12 cellular contexts compared by ENCODE assay signal in genomic region chr10:46315071-46315860, GRCh38. TPM values are rescaled to one million over a fixed set of nuclear protein-coding genes. Genes with fewer than 3 reads are reported as not detected.
DNase-seq lines count a peak whose midpoint lies in the region; ATAC-seq and TF ChIP-seq lines count a peak whose summit lies in the region.
"Not testable (repeated sequence)": the region's sequence is repeated elsewhere in the genome, so short reads cannot be mapped to it uniquely, and the experiment has no call there.
"Had no signal": no experiment of that assay in that cellular context is flagged by ENCODE, and none has a peak within 500 bp of the region (broad histone marks: within the 10 kb centered on the region; RNA-seq: fewer than 3 reads in every experiment).

No MANE protein-coding gene starts in this region.

- H3K9me3 ChIP-seq in PC-3 (ENCODE audit: low read length); mammary epithelial cell (replicated peaks; ENCODE audit: insufficient read depth, low read length); stomach: not testable (repeated sequence)

- DNase-seq in AG09309 (ENCODE audit: low read depth) (peak; percentile 41), GM23338 (ENCODE audit: low spot score) (peak; percentile 46), PC-3 (peak; percentile 68), mammary epithelial cell (peak; percentile 70), fibroblast of villous mesenchyme (ENCODE audit: low read depth) (peak; percentile 59), kidney tubule cell (ENCODE audit: low spot score) (peak; percentile 20), stomach (peak; percentile 61)
- DNase-seq in neural crest cell (ENCODE audit: low read depth, low spot score), result not testable (repeated sequence)

- not testable (repeated sequence) for H3K27ac ChIP-seq in GM23338 (ENCODE audit: low read depth); PC-3 (ENCODE audit: low read length); mammary epithelial cell (ENCODE audit: insufficient read depth, low read depth, low read length); stomach

- not testable (repeated sequence) for H2AFZ ChIP-seq in GM23338; PC-3 (ENCODE audit: low read length); mammary epithelial cell (ENCODE audit: low read depth, low read length)

- WGBS in mammary epithelial cell (ENCODE audit: low coverage, missing lambda C conversion rate), result 33% methylated on average over 4 of the region's 10 CpGs
- WGBS in stomach, 5 donors, result 38 to 64% (median 60%) methylated on average over 5 to 10 of the region's 10 CpGs

- not testable (repeated sequence) for TF ChIP-seq POLR2A in stomach (IDR thresholded peaks at IDR 0.05)

- in situ Hi-C loops in mammary epithelial cell (cut with MboI; ENCODE audit: low sequenced_read_pairs in 2 of 2), result not testable (repeated sequence)

- not testable (repeated sequence) for TF ChIP-seq CTCF in AG09309 (IDR thresholded peaks at IDR 0.05; ENCODE audit: control insufficient read depth, insufficient read depth, low read depth, low read length, missing control alignments); GM23338 (conservative IDR thresholded peaks at IDR 0.05; ENCODE audit: low read depth in 2 of 2); PC-3 (conservative IDR thresholded peaks at IDR 0.05; ENCODE audit: low read depth, low read length); mammary epithelial cell (conservative IDR thresholded peaks at IDR 0.05 in 1 of 2, IDR thresholded peaks at IDR 0.05 in 1 of 2; ENCODE audit: extremely low read depth in 1 of 2, insufficient read depth in 1 of 2, low read depth in 1 of 2, low read length in 2 of 2); fibroblast of villous mesenchyme (IDR thresholded peaks at IDR 0.05; ENCODE audit: insufficient read depth, low read depth, low read length); neural crest cell (conservative IDR thresholded peaks at IDR 0.05); stomach (IDR thresholded peaks at IDR 0.05)

- not testable (repeated sequence) for H3K36me3 Mint-ChIP-seq in GM23338 (ENCODE audit: low read depth); neural crest cell (ENCODE audit: low read depth)

- H3K27me3 ChIP-seq in GM23338 (ENCODE audit: insufficient read depth); PC-3 (ENCODE audit: low read length); mammary epithelial cell (ENCODE audit: insufficient read depth, low read length); stomach: not testable (repeated sequence)

- not testable (repeated sequence) for H3K9me2 ChIP-seq in GM23338 (ENCODE audit: insufficient read depth); PC-3 (replicated peaks; ENCODE audit: low read length)

- dilution Hi-C loops in mammary epithelial cell (cut with HindIII; ENCODE audit: low sequenced_read_pairs), result not testable (repeated sequence)

- not testable (repeated sequence) for H3K9me3 Mint-ChIP-seq in GM23338, neural crest cell

- H3K4me2 ChIP-seq in GM23338; PC-3 (ENCODE audit: low read length): not testable (repeated sequence)
- peak overlapping the region; percentile 5 for H3K4me2 ChIP-seq in mammary epithelial cell (ENCODE audit: insufficient read depth, low read depth, low read length)

- H3K27ac Mint-ChIP-seq in GM23338 (peak overlapping the region; percentile 64; the same call in 1 of the 2 replicates), neural crest cell (ENCODE audit: unreplicated experiment) (peak overlapping the region; percentile 39)

- H3K4me1 Mint-ChIP-seq in GM23338, result peaks cover 19% of the 10 kb centered on the region
- H3K4me1 Mint-ChIP-seq in neural crest cell, result not testable (repeated sequence)

- H3K4me3 Mint-ChIP-seq in GM23338, result 0 out of 3 replicates have a peak overlapping the region, but pooled peaks have one; percentile 18
- H3K4me3 Mint-ChIP-seq in neural crest cell, result not testable (repeated sequence)

- not testable (repeated sequence) for H3K4me1 ChIP-seq in GM23338 (ENCODE audit: insufficient read depth); PC-3 (ENCODE audit: insufficient read depth, low read length); mammary epithelial cell (ENCODE audit: insufficient read depth, low read length); stomach

- TF ChIP-seq EP300 in stomach (IDR thresholded peaks at IDR 0.05), result not testable (repeated sequence)

- not testable (repeated sequence) for H3K9ac ChIP-seq in PC-3 (ENCODE audit: low read length); mammary epithelial cell (ENCODE audit: insufficient read depth, low read length)

- not testable (repeated sequence) for H3F3A ChIP-seq in GM23338 (replicated peaks; ENCODE audit: low read depth); PC-3 (ENCODE audit: low read length, unreplicated experiment)

- POLR2A ChIA-PET in PC-3 (lab: Charles Lee; ENCODE audit: unreplicated experiment), result not testable (repeated sequence)

- H4K20me1 ChIP-seq in GM23338 (replicated peaks; ENCODE audit: insufficient read depth); PC-3 (ENCODE audit: low read length); mammary epithelial cell (ENCODE audit: insufficient read depth, low read length): not testable (repeated sequence)

- CTCF ChIA-PET in PC-3 (lab: Charles Lee); mammary epithelial cell (lab: Charles Lee; ENCODE audit: low non-redundant PET): not testable (repeated sequence)

- not testable (repeated sequence) for H3K27me3 Mint-ChIP-seq in GM23338 (ENCODE audit: insufficient read depth, low read depth, poor library complexity); neural crest cell (ENCODE audit: low read depth)

- H3K4me3 ChIP-seq in AG09309 (ENCODE audit: control insufficient read depth, low read depth, low read length); GM23338; PC-3 (ENCODE audit: low read length); mammary epithelial cell (replicated peaks in 1 of 3; ENCODE audit: insufficient read depth in 1 of 3, low read depth in 2 of 3, low read length in 3 of 3); fibroblast of villous mesenchyme (ENCODE audit: low read depth, low read length); stomach: not testable (repeated sequence)

- peak; percentile 74 for ATAC-seq in GM23338
- peak; percentile 55; the same call in 1 of the 2 replicates for ATAC-seq in PC-3

- not testable (repeated sequence) for BruUV-seq in PC-3 (replicated peaks; lab: Mats Ljungman, UMichigan); mammary epithelial cell (replicated peaks; lab: Mats Ljungman, UMichigan)

- intact Hi-C loops in PC-3 (cut with micrococcal nuclease); mammary epithelial cell (cut with micrococcal nuclease); stomach (cut with DNase I; ENCODE audit: low total_unique reads): not testable (repeated sequence)

- H3K36me3 ChIP-seq in GM23338 (ENCODE audit: insufficient read depth); PC-3 (ENCODE audit: low read depth, low read length); mammary epithelial cell (ENCODE audit: insufficient read depth, low read length); stomach: not testable (repeated sequence)

- H3K79me2 ChIP-seq in GM23338 (replicated peaks; ENCODE audit: insufficient read depth); PC-3 (ENCODE audit: low read length); mammary epithelial cell (ENCODE audit: insufficient read depth, low read length): not testable (repeated sequence)

RNA-seq across cellular contexts. Expression of gene ANTXRL, which starts 28.5 kb away (rescaled TPM):
- total RNA-seq in GM23338 (2014; rRNA removed; shearing (Covaris generic)), result not detected in 2 replicates
- polyA plus RNA-seq in GM23338 (2016; fragmentation: Nextera tagmentation; extraction: Ambion mirVana) (not detected in 2 replicates), mammary epithelial cell (not detected), stomach (not detected)
- total RNA-seq in PC-3 (2014; rRNA removed) (not detected in 2 replicates), mammary epithelial cell (not detected), fibroblast of villous mesenchyme (not detected in 2 replicates), neural crest cell (not detected in 2 replicates), stomach (not detected)
- not detected for polyA minus RNA-seq in mammary epithelial cell
- total RNA-seq: activated B cell treated with CpG ODN at 0.5 μM for 24 hours; activated CD4-positive, alpha-beta memory T cell treated with anti-CD3 and anti-CD28 coated beads, Interleukin-2, amount 10 ng/mL, durations not matched to agents 7 days and 5 days; ascending aorta; SK-MEL-5 had no signal
